In the genomic region with DNA sequence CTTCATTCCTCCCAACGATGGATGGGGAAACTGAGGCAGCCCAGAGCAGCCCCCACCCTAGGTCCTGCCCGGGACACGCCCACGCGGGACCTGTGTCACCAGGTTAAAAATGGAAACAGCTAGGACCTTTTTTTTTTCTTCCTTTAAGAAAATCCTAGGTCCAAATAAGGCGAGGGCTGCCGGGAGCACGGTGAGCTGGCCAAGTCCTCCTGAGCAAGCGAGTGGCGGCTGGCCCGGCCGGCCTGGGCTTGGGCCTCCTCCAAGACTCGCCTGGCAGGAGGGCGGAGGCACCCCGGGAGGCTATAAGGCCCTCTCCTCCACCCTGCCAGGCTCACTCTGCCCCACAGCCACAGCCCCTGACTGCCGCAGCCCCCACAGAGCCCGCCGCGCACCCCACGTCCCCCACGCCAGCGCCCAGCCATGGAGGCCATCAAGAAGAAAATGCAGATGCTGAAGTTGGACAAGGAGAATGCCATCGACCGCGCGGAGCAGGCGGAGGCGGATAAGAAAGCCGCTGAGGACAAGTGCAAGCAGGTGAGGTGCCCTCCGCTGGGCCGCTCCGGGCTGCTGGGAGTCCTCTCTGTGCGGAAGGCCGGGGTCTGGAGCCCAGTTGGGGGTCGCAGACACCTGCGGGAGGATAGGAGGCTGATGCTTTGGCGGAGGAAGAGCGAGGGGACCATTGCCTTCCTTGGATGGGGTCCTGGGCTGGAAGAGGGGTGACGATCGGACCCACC, we compare ENCODE assay signal across 8 cellular contexts. TPM values are rescaled to one million over a fixed set of nuclear protein-coding genes. Genes with fewer than 3 reads are reported as not detected.
DNase-seq lines count a peak whose midpoint lies in the region; ATAC-seq and TF ChIP-seq lines count a peak whose summit lies in the region.

No MANE protein-coding gene starts in this region.

- peak; percentile 81 for TF ChIP-seq POLR2A in esophagus muscularis mucosa (IDR thresholded peaks at IDR 0.05; ENCODE audit: low read depth)

- H3K27ac ChIP-seq in PC-3 (ENCODE audit: low read length) (peak overlapping the region; percentile 98), esophagus muscularis mucosa (replicated peaks in 1 of 4) (peak overlapping the region; percentile 97 to 100 (median 100)), osteoblast (ENCODE audit: low read depth, low read length) (peak overlapping the region; percentile 92)

- H3K79me2 ChIP-seq in PC-3 (ENCODE audit: low read length): peaks cover 54% of the 10 kb centered on the region
- peaks cover 47% of the 10 kb centered on the region for H3K79me2 ChIP-seq in osteoblast (ENCODE audit: insufficient read depth, low read length)

- H3K9me2 ChIP-seq in PC-3 (replicated peaks; ENCODE audit: low read length): no peaks in the 10 kb centered on the region

- peak overlapping the region; percentile 55 for H2AFZ ChIP-seq in PC-3 (ENCODE audit: low read length)
- no peak overlapping the region for H2AFZ ChIP-seq in osteoblast (ENCODE audit: low read length)

- H3K4me2 ChIP-seq in PC-3 (ENCODE audit: low read length): peak overlapping the region; percentile 86
- H3K4me2 ChIP-seq in osteoblast (ENCODE audit: insufficient read depth, low read length): peak overlapping the region; percentile 68

- DNase-seq in AG20443 (ENCODE audit: low spot score) (peak; percentile 91), PC-3 (peak; percentile 81), esophagus muscularis mucosa (ENCODE audit: extremely low spot score) (no peak), osteoblast (ENCODE audit: insufficient read length, low spot score, missing footprints) (peak; percentile 97), NCI-H82 treated with DMSO at 0.1 percent for 48 hours (lab: John Stamatoyannopoulos, UW; ENCODE audit: unreplicated experiment) (no peak), NCI-H524 treated with DMSO at 0.1 percent for 48 hours (lab: John Stamatoyannopoulos, UW) (no peak), T-helper 9 cell (no peak)

- H3K4me3 ChIP-seq in PC-3 (ENCODE audit: low read length): peak overlapping the region; percentile 100
- H3K4me3 ChIP-seq in esophagus muscularis mucosa: peak overlapping the region; percentile 71 to 90 (median 85)
- H3K4me3 ChIP-seq in osteoblast (ENCODE audit: insufficient read depth, low read length): peak overlapping the region; percentile 66

- no peak for TF ChIP-seq EP300 in esophagus muscularis mucosa (IDR thresholded peaks at IDR 0.05)

- H3K27me3 ChIP-seq in PC-3 (ENCODE audit: low read length) (no peaks in the 10 kb centered on the region), esophagus muscularis mucosa (no peaks in the 10 kb centered on the region), osteoblast (ENCODE audit: insufficient read depth, low read length) (no peaks in the 10 kb centered on the region)

- intact Hi-C loops in PC-3 (cut with micrococcal nuclease): no loop called here
- intact Hi-C loops in esophagus muscularis mucosa (cut with DNase I): no loop called here

- peaks cover 7% of the 10 kb centered on the region for H3F3A ChIP-seq in PC-3 (ENCODE audit: low read length, unreplicated experiment)

- H3K9me3 ChIP-seq in PC-3 (ENCODE audit: low read length) (no peaks in the 10 kb centered on the region), esophagus muscularis mucosa (no peaks in the 10 kb centered on the region), osteoblast (ENCODE audit: low read depth, low read length) (no peaks in the 10 kb centered on the region)

- TF ChIP-seq CTCF in PC-3 (conservative IDR thresholded peaks at IDR 0.05; ENCODE audit: low read depth, low read length) (no peak), esophagus muscularis mucosa (IDR thresholded peaks at IDR 0.05) (no peak), osteoblast (IDR thresholded peaks at IDR 0.05; ENCODE audit: extremely low read depth, low read depth, low read length) (no peak)

- ATAC-seq in PC-3 (peak; percentile 37), GM21619 (IDR thresholded peaks at IDR 0.05; ENCODE audit: unreplicated experiment) (no peak)

- peak overlapping the region; percentile 98 for H3K9ac ChIP-seq in PC-3 (ENCODE audit: low read length)

- CTCF ChIA-PET in PC-3 (lab: Charles Lee): interaction anchor here (1.1 kb wide), 1 partner anchor 118 kb away, joined by 5 read pairs; the partner anchor contains the start of gene FAM32A

- H3K4me1 ChIP-seq in PC-3 (ENCODE audit: insufficient read depth, low read length): peaks cover 34% of the 10 kb centered on the region
- peaks cover 41 to 70% (median 58%) of the 10 kb centered on the region in 4 donors for H3K4me1 ChIP-seq in esophagus muscularis mucosa
- H3K4me1 ChIP-seq in osteoblast (ENCODE audit: insufficient read depth, low read length): peaks cover 58% of the 10 kb centered on the region

- H3K36me3 ChIP-seq in PC-3 (ENCODE audit: low read depth, low read length) (peaks cover 15% of the 10 kb centered on the region), esophagus muscularis mucosa (no peaks in the 10 kb centered on the region), osteoblast (ENCODE audit: insufficient read depth, low read length) (peaks cover 2% of the 10 kb centered on the region)

- WGBS in esophagus muscularis mucosa: 46% methylated on average over 40 of the region's 40 CpGs

- no TSS peak for BruUV-seq in PC-3 (replicated peaks; lab: Mats Ljungman, UMichigan)

- peaks cover 7% of the 10 kb centered on the region; the same call in 1 of the 2 replicates for H4K20me1 ChIP-seq in PC-3 (ENCODE audit: low read length)
- H4K20me1 ChIP-seq in osteoblast (ENCODE audit: insufficient read depth, low read length): no peaks in the 10 kb centered on the region

- POLR2A ChIA-PET in PC-3 (lab: Charles Lee; ENCODE audit: unreplicated experiment): interaction anchor here (0.5 to 1.1 kb wide), 5 partner anchors 11 to 966 kb away, joined by 3 to 8 read pairs (median 5); no protein-coding TSS in a partner anchor

RNA-seq across cellular contexts. Expression of gene TPM4, which starts 8.9 kb away (rescaled TPM):
- total RNA-seq in PC-3 (2014; rRNA removed) (135 and 167 TPM in 2 replicates), esophagus muscularis mucosa (100 to 1,000 TPM; 378 to 445 (median 414) TPM), osteoblast (1,233 and 1,325 TPM in 2 replicates)

RNA-seq across cellular contexts. Expression of gene RAB8A, which starts 44.3 kb away (rescaled TPM):
- 65.7 and 94.5 TPM in 2 replicates for total RNA-seq in PC-3 (2014; rRNA removed)
- total RNA-seq in esophagus muscularis mucosa: 10 to 100 TPM; 37.9 to 56.4 (median 42.9) TPM
- 61.6 and 68.8 TPM in 2 replicates for total RNA-seq in osteoblast

Comparison
In these comparisons a context has a peak if more than half of its experiments do, and no peak if none do; other contexts are left out.
1. DNase-seq: peak in AG20443 (single experiment), PC-3 (single experiment) and osteoblast (single experiment); none in esophagus muscularis mucosa (single experiment), NCI-H82 treated with DMSO at 0.1 percent for 48 hours (single experiment), NCI-H524 treated with DMSO at 0.1 percent for 48 hours (single experiment) and T-helper 9 cell (single experiment).
2. Peak in every context shown above with its lines, with median percentiles within 50 percentile points of each other: H3K27ac ChIP-seq and H3K4me3 ChIP-seq.